8 cellular contexts compared by ENCODE assay signal in the genomic region with DNA sequence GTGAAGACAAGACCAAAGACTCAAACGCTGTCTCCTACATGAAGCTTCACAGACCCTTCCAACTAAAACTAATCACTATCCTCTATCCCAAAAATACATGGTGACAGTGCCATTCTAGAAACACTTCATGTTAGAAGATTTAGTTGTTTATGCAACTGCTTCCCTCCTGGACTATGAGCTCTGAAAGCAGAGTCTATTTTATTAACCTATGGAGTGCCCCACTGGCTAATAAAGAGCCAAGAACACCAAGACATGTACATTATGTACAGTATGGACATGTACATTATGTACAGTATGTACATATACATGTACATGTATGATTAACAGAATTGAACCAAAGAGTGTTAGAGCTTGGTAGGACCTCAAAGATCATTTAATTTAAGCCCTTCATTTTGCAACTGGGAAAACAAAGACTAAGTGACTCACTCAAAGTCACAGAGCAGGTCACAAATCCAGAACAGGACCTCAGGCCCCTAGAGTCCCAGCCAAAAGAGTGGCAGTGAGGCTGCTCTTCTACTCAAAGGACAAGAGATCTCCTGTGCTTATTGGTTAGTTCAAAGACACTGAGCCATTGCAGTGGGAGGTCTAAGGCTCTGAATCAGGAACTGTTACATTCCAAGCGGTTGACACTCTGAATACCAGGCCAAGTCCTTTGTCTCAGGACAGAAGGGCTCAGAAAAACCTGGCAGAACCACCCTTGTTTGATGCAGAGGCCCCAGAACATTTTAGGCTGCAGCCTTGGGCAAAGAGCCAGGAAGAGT.
DNase-seq lines count a peak whose midpoint lies in the region; ATAC-seq, FAIRE-seq and TF ChIP-seq lines count a peak whose summit lies in the region.
"Had no signal": no experiment of that assay in that cellular context is flagged by ENCODE, and none has a peak within 500 bp of the region (broad histone marks: within the 10 kb centered on the region; RNA-seq: fewer than 3 reads in every experiment).

No MANE protein-coding gene starts in this region.

- peak overlapping the region; percentile 53 for H2AFZ ChIP-seq in mammary epithelial cell (ENCODE audit: low read depth, low read length)

- no peak overlapping the region for H3K4me3 Mint-ChIP-seq in naive thymus-derived CD8-positive, alpha-beta T cell

- no peaks in the 10 kb centered on the region for H4K20me1 ChIP-seq in mammary epithelial cell (ENCODE audit: insufficient read depth, low read length)

- ATAC-seq in naive thymus-derived CD8-positive, alpha-beta T cell: no peak
- ATAC-seq in GM21723 (IDR thresholded peaks at IDR 0.05; ENCODE audit: unreplicated experiment): no peak

- no peaks in the 10 kb centered on the region for H3K27me3 Mint-ChIP-seq in naive thymus-derived CD8-positive, alpha-beta T cell

- peaks cover 18% of the 10 kb centered on the region for H3K4me1 ChIP-seq in mammary epithelial cell (ENCODE audit: insufficient read depth, low read length)

- in situ Hi-C loops in mammary epithelial cell (cut with MboI; ENCODE audit: low sequenced_read_pairs in 2 of 2): no loop called here

- no TSS peak for BruUV-seq in mammary epithelial cell (replicated peaks; lab: Mats Ljungman, UMichigan)

- peak overlapping the region in 1 of 10 donors; percentile 13 for H3K27ac Mint-ChIP-seq in naive thymus-derived CD8-positive, alpha-beta T cell

- intact Hi-C loops in mammary epithelial cell (cut with micrococcal nuclease): no loop called here

- CTCF ChIA-PET in mammary epithelial cell (lab: Charles Lee; ENCODE audit: low non-redundant PET): no interaction called here

- H3K9me3 ChIP-seq in mammary epithelial cell (replicated peaks; ENCODE audit: insufficient read depth, low read length): no peaks in the 10 kb centered on the region

- POLR2A ChIA-PET in naive thymus-derived CD8-positive, alpha-beta T cell (lab: Charles Lee): no interaction called here

- H3K27me3 ChIP-seq in mammary epithelial cell (ENCODE audit: insufficient read depth, low read length): no peaks in the 10 kb centered on the region

- dilution Hi-C loops in mammary epithelial cell (cut with HindIII; ENCODE audit: low sequenced_read_pairs): no loop called here

- H3K79me2 ChIP-seq in mammary epithelial cell (ENCODE audit: insufficient read depth, low read length): peaks cover 24% of the 10 kb centered on the region

- H3K27ac ChIP-seq in mammary epithelial cell (ENCODE audit: insufficient read depth, low read depth, low read length): peak overlapping the region; percentile 2

- H3K4me2 ChIP-seq in mammary epithelial cell (ENCODE audit: insufficient read depth, low read depth, low read length): peak overlapping the region; percentile 7

- peak; percentile 67 for FAIRE-seq in HTR-8/SVneo (lab: Jason Lieb, UNC)
- peak; percentile 62 for FAIRE-seq in urothelium cell line (lab: Jason Lieb, UNC)

- peaks cover 6 to 18% (median 9%) of the 10 kb centered on the region in 4 donors for H3K4me1 Mint-ChIP-seq in naive thymus-derived CD8-positive, alpha-beta T cell

- no peaks in the 10 kb centered on the region for H3K36me3 ChIP-seq in mammary epithelial cell (ENCODE audit: insufficient read depth, low read length)

- 55% methylated on average over 2 of the region's 2 CpGs for WGBS in mammary epithelial cell (ENCODE audit: low coverage, missing lambda C conversion rate)

- no peak overlapping the region for H3K4me3 ChIP-seq in mammary epithelial cell (replicated peaks in 1 of 3; ENCODE audit: insufficient read depth in 1 of 3, low read depth in 2 of 3, low read length in 3 of 3)

- DNase-seq in HTR-8/SVneo (ENCODE audit: insufficient read length, low spot score) (peak; percentile 19), mammary epithelial cell (peak; percentile 72), iPS-NIHi7 (ENCODE audit: extremely low spot score) (peak; percentile 77), urothelium cell line (ENCODE audit: low spot score) (peak; percentile 70), NCI-H2227 (lab: John Stamatoyannopoulos, UW; ENCODE audit: unreplicated experiment) (no peak)
- no peak for DNase-seq in naive thymus-derived CD8-positive, alpha-beta T cell
- DNase-seq: activated CD8-positive, alpha-beta memory T cell treated with anti-CD3 and anti-CD28 coated beads, Interleukin-2, amount 50 U/mL, for 48 hours had no signal

- no peak overlapping the region for H3K9ac ChIP-seq in mammary epithelial cell (ENCODE audit: insufficient read depth, low read length)

- H3K9me3 Mint-ChIP-seq in naive thymus-derived CD8-positive, alpha-beta T cell: peaks cover 0 to 4% (median 0%) of the 10 kb centered on the region in 9 donors

- no peak for TF ChIP-seq CTCF in mammary epithelial cell (conservative IDR thresholded peaks at IDR 0.05 in 1 of 2, IDR thresholded peaks at IDR 0.05 in 1 of 2; ENCODE audit: extremely low read depth in 1 of 2, insufficient read depth in 1 of 2, low read depth in 1 of 2, low read length in 2 of 2)

- peaks cover 4 to 22% (median 20%) of the 10 kb centered on the region in 3 donors for H3K36me3 Mint-ChIP-seq in naive thymus-derived CD8-positive, alpha-beta T cell

Comparison
In these comparisons a context has a peak if more than half of its experiments do, and no peak if none do; other contexts are left out.
1. DNase-seq: peak in HTR-8/SVneo (single experiment), mammary epithelial cell (single experiment), iPS-NIHi7 (single experiment) and urothelium cell line (single experiment); none in naive thymus-derived CD8-positive, alpha-beta T cell (0 of 10) and NCI-H2227 (single experiment).